In genomic region chr15:40722354-40722753, GRCh38 we compare ENCODE assay signal across 22 cellular contexts. TPM values are rescaled to one million over a fixed set of nuclear protein-coding genes. Genes with fewer than 3 reads are reported as not detected.
A peak's percentile ranks its signal among the peaks of the same experiment; 100 is the strongest.
DNase-seq lines count a peak whose midpoint lies in the region; ATAC-seq and FAIRE-seq lines count a peak whose summit lies in the region.
"Had no signal": no experiment of that assay in that cellular context is flagged by ENCODE, and none has a peak within 500 bp of the region (broad histone marks: within the 10 kb centered on the region; RNA-seq: fewer than 3 reads in every experiment).

No MANE protein-coding gene starts in this region.

- DNase-seq in activated CD4-positive, alpha-beta T cell treated with anti-CD3 and anti-CD28 coated beads, Interleukin-2, amount 10 ng/mL, durations not matched to agents 24 days and 14 days: no peak
- DNase-seq in activated CD4-positive, alpha-beta T cell treated with anti-CD3 and anti-CD28 coated beads, Interleukin-2, amount 50 U/mL, for 48 hours: no peak
- DNase-seq in activated naive CD4-positive, alpha-beta T cell treated with anti-CD3 and anti-CD28 coated beads, Interleukin-2, amount 10 ng/mL, durations not matched to agents 7 days and 5 days: no peak
- no peak for DNase-seq in activated naive CD4-positive, alpha-beta T cell (lab: John Stamatoyannopoulos, UW)
- no peak for DNase-seq in activated T-helper 1 cell treated with anti-CD3 and anti-CD28 coated beads, Interleukin-12 subunit alpha, Interleukin-12 subunit beta, Interleukin-2, Interleukin-4 antibody, amounts not matched to agents 30 ng/mL and 10 ng/mL and 1 ng/mL, durations not matched to agents 14 hours and 24 hours and 36 hours (ENCODE audit: low spot score)
- DNase-seq in stimulated activated naive CD8-positive, alpha-beta T cell treated with anti-CD3 and anti-CD28 coated beads, Interleukin-15, Interleukin-2, amounts not matched to agents 100 U/mL and 50 U/mL, for 24 hours: no peak
- DNase-seq in RCC 7860 (ENCODE audit: low spot score): no peak
- DNase-seq: Calu3, DMS153, H7, NCI-H1105, NCI-H1436 treated with DMSO at 0.1 percent for 48 hours, NCI-H187 treated with DMSO at 0.1 percent for 48 hours, NCI-H2107, NCI-H446, NCI-H524 treated with DMSO at 0.1 percent for 48 hours, NCI-H774 had no signal

- CTCF ChIA-PET in activated naive CD4-positive, alpha-beta T cell treated with anti-CD3 and anti-CD28 coated beads, Interleukin-2, amount 10 ng/mL, durations not matched to agents 7 days and 5 days (lab: Charles Lee): interaction anchor here (0.6 to 1.3 kb wide), 2 partner anchors 16 to 60 kb away, joined by 3 to 4 read pairs; no protein-coding TSS in a partner anchor

- peak; percentile 61 for ATAC-seq in stimulated activated naive CD8-positive, alpha-beta T cell treated with anti-CD3 and anti-CD28 coated beads, Interleukin-15, Interleukin-2, amounts not matched to agents 100 U/mL and 50 U/mL, for 24 hours
- no peak for ATAC-seq in GM21381 (IDR thresholded peaks at IDR 0.05; ENCODE audit: unreplicated experiment)
- ATAC-seq: HepG2, K562 had no signal

- no peaks in the 10 kb centered on the region for H3K27me3 Mint-ChIP-seq in activated CD4-positive, alpha-beta T cell treated with anti-CD3 and anti-CD28 coated beads, Interleukin-2, amount 10 ng/mL, durations not matched to agents 24 days and 14 days
- H3K27me3 Mint-ChIP-seq in activated naive CD4-positive, alpha-beta T cell treated with anti-CD3 and anti-CD28 coated beads, Interleukin-2, amount 10 ng/mL, durations not matched to agents 7 days and 5 days: no peaks in the 10 kb centered on the region
- no peaks in the 10 kb centered on the region for H3K27me3 Mint-ChIP-seq in activated T-helper 1 cell treated with anti-CD3 and anti-CD28 coated beads, Interleukin-12 subunit alpha, Interleukin-12 subunit beta, Interleukin-2, Interleukin-4 antibody, amounts not matched to agents 30 ng/mL and 10 ng/mL and 1 ng/mL, durations not matched to agents 14 hours and 24 hours and 36 hours (ENCODE audit: insufficient read depth)

- peak overlapping the region; percentile 13 for H3K4me3 Mint-ChIP-seq in activated CD4-positive, alpha-beta T cell treated with anti-CD3 and anti-CD28 coated beads, Interleukin-2, amount 10 ng/mL, durations not matched to agents 24 days and 14 days
- H3K4me3 Mint-ChIP-seq in activated naive CD4-positive, alpha-beta T cell treated with anti-CD3 and anti-CD28 coated beads, Interleukin-2, amount 10 ng/mL, durations not matched to agents 7 days and 5 days: no peak overlapping the region
- no peak overlapping the region for H3K4me3 Mint-ChIP-seq in activated T-helper 1 cell treated with anti-CD3 and anti-CD28 coated beads, Interleukin-12 subunit alpha, Interleukin-12 subunit beta, Interleukin-2, Interleukin-4 antibody, amounts not matched to agents 30 ng/mL and 10 ng/mL and 1 ng/mL, durations not matched to agents 14 hours and 24 hours and 36 hours

- H3K9me3 Mint-ChIP-seq in activated CD4-positive, alpha-beta T cell treated with anti-CD3 and anti-CD28 coated beads, Interleukin-2, amount 10 ng/mL, durations not matched to agents 24 days and 14 days: no peaks in the 10 kb centered on the region
- no peaks in the 10 kb centered on the region for H3K9me3 Mint-ChIP-seq in activated naive CD4-positive, alpha-beta T cell treated with anti-CD3 and anti-CD28 coated beads, Interleukin-2, amount 10 ng/mL, durations not matched to agents 7 days and 5 days
- H3K9me3 Mint-ChIP-seq in activated T-helper 1 cell treated with anti-CD3 and anti-CD28 coated beads, Interleukin-12 subunit alpha, Interleukin-12 subunit beta, Interleukin-2, Interleukin-4 antibody, amounts not matched to agents 30 ng/mL and 10 ng/mL and 1 ng/mL, durations not matched to agents 14 hours and 24 hours and 36 hours: no peaks in the 10 kb centered on the region

- H3K27ac Mint-ChIP-seq in activated CD4-positive, alpha-beta T cell treated with anti-CD3 and anti-CD28 coated beads, Interleukin-2, amount 10 ng/mL, durations not matched to agents 24 days and 14 days: peak overlapping the region; percentile 65
- peak overlapping the region; percentile 55 for H3K27ac Mint-ChIP-seq in activated naive CD4-positive, alpha-beta T cell treated with anti-CD3 and anti-CD28 coated beads, Interleukin-2, amount 10 ng/mL, durations not matched to agents 7 days and 5 days
- H3K27ac Mint-ChIP-seq in activated T-helper 1 cell treated with anti-CD3 and anti-CD28 coated beads, Interleukin-12 subunit alpha, Interleukin-12 subunit beta, Interleukin-2, Interleukin-4 antibody, amounts not matched to agents 30 ng/mL and 10 ng/mL and 1 ng/mL, durations not matched to agents 14 hours and 24 hours and 36 hours: peak overlapping the region; percentile 42

- no peak for FAIRE-seq in RCC 7860 (lab: Jason Lieb, UNC)
- FAIRE-seq: GM19239, HepG2, K562 had no signal

- H3K4me1 Mint-ChIP-seq in activated CD4-positive, alpha-beta T cell treated with anti-CD3 and anti-CD28 coated beads, Interleukin-2, amount 10 ng/mL, durations not matched to agents 24 days and 14 days: peaks cover 22% of the 10 kb centered on the region
- H3K4me1 Mint-ChIP-seq in activated naive CD4-positive, alpha-beta T cell treated with anti-CD3 and anti-CD28 coated beads, Interleukin-2, amount 10 ng/mL, durations not matched to agents 7 days and 5 days: peaks cover 10% of the 10 kb centered on the region
- peaks cover 24% of the 10 kb centered on the region for H3K4me1 Mint-ChIP-seq in activated T-helper 1 cell treated with anti-CD3 and anti-CD28 coated beads, Interleukin-12 subunit alpha, Interleukin-12 subunit beta, Interleukin-2, Interleukin-4 antibody, amounts not matched to agents 30 ng/mL and 10 ng/mL and 1 ng/mL, durations not matched to agents 14 hours and 24 hours and 36 hours (ENCODE audit: low read depth)

- H3K36me3 Mint-ChIP-seq in activated CD4-positive, alpha-beta T cell treated with anti-CD3 and anti-CD28 coated beads, Interleukin-2, amount 10 ng/mL, durations not matched to agents 24 days and 14 days (ENCODE audit: low read depth): peaks cover 37% of the 10 kb centered on the region
- peaks cover 27% of the 10 kb centered on the region for H3K36me3 Mint-ChIP-seq in activated naive CD4-positive, alpha-beta T cell treated with anti-CD3 and anti-CD28 coated beads, Interleukin-2, amount 10 ng/mL, durations not matched to agents 7 days and 5 days
- H3K36me3 Mint-ChIP-seq in activated T-helper 1 cell treated with anti-CD3 and anti-CD28 coated beads, Interleukin-12 subunit alpha, Interleukin-12 subunit beta, Interleukin-2, Interleukin-4 antibody, amounts not matched to agents 30 ng/mL and 10 ng/mL and 1 ng/mL, durations not matched to agents 14 hours and 24 hours and 36 hours (ENCODE audit: low read depth): peaks cover 26% of the 10 kb centered on the region

- intact Hi-C loops in activated CD4-positive, alpha-beta T cell treated with anti-CD3 and anti-CD28 coated beads, Interleukin-2, amount 10 ng/mL, durations not matched to agents 24 days and 14 days (cut with micrococcal nuclease): loop anchor here (2.0 kb wide), 1 partner anchor 28 kb away; the partner anchor contains the start of gene RAD51
- intact Hi-C loops in activated T-helper 1 cell treated with anti-CD3 and anti-CD28 coated beads, Interleukin-12 subunit alpha, Interleukin-12 subunit beta, Interleukin-2, Interleukin-4 antibody, amounts not matched to agents 30 ng/mL and 10 ng/mL and 1 ng/mL, durations not matched to agents 14 hours and 24 hours and 36 hours (cut with micrococcal nuclease): no loop called here

RNA-seq across cellular contexts. Expression of gene RAD51, which starts 27.4 kb away (rescaled TPM):
- 67.5 and 70.3 TPM in 2 replicates for total RNA-seq in activated CD4-positive, alpha-beta T cell treated with anti-CD3 and anti-CD28 coated beads, Interleukin-2, amount 10 ng/mL, durations not matched to agents 24 days and 14 days
- total RNA-seq in activated T-helper 1 cell treated with anti-CD3 and anti-CD28 coated beads, Interleukin-12 subunit alpha, Interleukin-12 subunit beta, Interleukin-2, Interleukin-4 antibody, amounts not matched to agents 30 ng/mL and 10 ng/mL and 1 ng/mL, durations not matched to agents 14 hours and 24 hours and 36 hours: 62.0 and 62.4 TPM in 2 replicates

RNA-seq across cellular contexts. Expression of gene RMDN3, which starts 32.7 kb away (rescaled TPM):
- 36.1 and 38.9 TPM in 2 replicates for total RNA-seq in activated CD4-positive, alpha-beta T cell treated with anti-CD3 and anti-CD28 coated beads, Interleukin-2, amount 10 ng/mL, durations not matched to agents 24 days and 14 days
- 39.0 and 42.2 TPM in 2 replicates for total RNA-seq in activated T-helper 1 cell treated with anti-CD3 and anti-CD28 coated beads, Interleukin-12 subunit alpha, Interleukin-12 subunit beta, Interleukin-2, Interleukin-4 antibody, amounts not matched to agents 30 ng/mL and 10 ng/mL and 1 ng/mL, durations not matched to agents 14 hours and 24 hours and 36 hours

RNA-seq across cellular contexts. Expression of gene GCHFR, which starts 41.5 kb away (rescaled TPM):
- 34.7 and 37.2 TPM in 2 replicates for total RNA-seq in activated CD4-positive, alpha-beta T cell treated with anti-CD3 and anti-CD28 coated beads, Interleukin-2, amount 10 ng/mL, durations not matched to agents 24 days and 14 days
- 31.3 and 35.7 TPM in 2 replicates for total RNA-seq in activated T-helper 1 cell treated with anti-CD3 and anti-CD28 coated beads, Interleukin-12 subunit alpha, Interleukin-12 subunit beta, Interleukin-2, Interleukin-4 antibody, amounts not matched to agents 30 ng/mL and 10 ng/mL and 1 ng/mL, durations not matched to agents 14 hours and 24 hours and 36 hours

RNA-seq across cellular contexts. Expression of gene C15orf62, which starts 47.4 kb away (rescaled TPM):
- 0.43 and 0.51 TPM in 2 replicates for total RNA-seq in activated CD4-positive, alpha-beta T cell treated with anti-CD3 and anti-CD28 coated beads, Interleukin-2, amount 10 ng/mL, durations not matched to agents 24 days and 14 days
- 0.36 and 0.37 TPM in 2 replicates for total RNA-seq in activated T-helper 1 cell treated with anti-CD3 and anti-CD28 coated beads, Interleukin-12 subunit alpha, Interleukin-12 subunit beta, Interleukin-2, Interleukin-4 antibody, amounts not matched to agents 30 ng/mL and 10 ng/mL and 1 ng/mL, durations not matched to agents 14 hours and 24 hours and 36 hours
- total RNA-seq: LHCN-M2 had no signal
